1 cellular context compared by ENCODE assay signal in the genomic region with DNA sequence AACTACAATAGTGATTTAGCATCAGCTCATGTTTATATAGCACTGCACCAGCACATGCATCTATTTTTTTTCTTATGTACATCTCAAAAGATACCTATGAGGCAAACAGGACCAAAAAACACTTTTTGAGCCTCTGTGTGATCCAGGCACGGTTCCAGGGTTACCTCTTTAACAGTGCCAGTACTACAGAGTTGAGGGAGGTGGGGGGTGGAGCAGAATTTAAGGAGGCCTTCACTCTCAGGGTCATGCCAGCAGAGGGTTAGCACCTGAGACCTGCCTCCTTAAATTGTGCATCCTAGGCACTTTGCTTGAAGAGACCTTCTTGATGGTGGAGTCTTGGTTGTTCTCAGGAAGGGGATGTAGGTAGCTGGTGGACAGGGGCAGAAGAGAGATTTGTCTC.
TF ChIP-seq lines count a peak whose summit lies in the region.

No MANE protein-coding gene starts in this region.

TF ChIP-seq in IMR-90, 13 proteins besides CTCF, POLR2A, EP300 and RAD21:
- TF ChIP-seq, protein P1, sequence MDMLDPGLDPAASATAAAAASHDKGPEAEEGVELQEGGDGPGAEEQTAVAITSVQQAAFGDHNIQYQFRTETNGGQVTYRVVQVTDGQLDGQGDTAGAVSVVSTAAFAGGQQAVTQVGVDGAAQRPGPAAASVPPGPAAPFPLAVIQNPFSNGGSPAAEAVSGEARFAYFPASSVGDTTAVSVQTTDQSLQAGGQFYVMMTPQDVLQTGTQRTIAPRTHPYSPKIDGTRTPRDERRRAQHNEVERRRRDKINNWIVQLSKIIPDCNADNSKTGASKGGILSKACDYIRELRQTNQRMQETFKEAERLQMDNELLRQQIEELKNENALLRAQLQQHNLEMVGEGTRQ (IDR thresholded peaks at IDR 0.05; ENCODE audit: low read depth, low read length) = no peak
- no peak for TF ChIP-seq MXI1 (IDR thresholded peaks at IDR 0.05; ENCODE audit: borderline replicate concordance, low read depth, low read length)
- TF ChIP-seq MAZ (IDR thresholded peaks at IDR 0.05; ENCODE audit: borderline replicate concordance, low read depth, low read length) = no peak
- TF ChIP-seq CHD1 (IDR thresholded peaks at IDR 0.05; ENCODE audit: low read depth, low read length) = no peak
- TF ChIP-seq RCOR1 (IDR thresholded peaks at IDR 0.05; ENCODE audit: insufficient replicate concordance, low read length) = no peak
- TF ChIP-seq FOS (IDR thresholded peaks at IDR 0.05; ENCODE audit: low read depth, low read length) = no peak
- TF ChIP-seq BHLHE40 (IDR thresholded peaks at IDR 0.05; ENCODE audit: low read depth, low read length) = no peak
- TF ChIP-seq, protein P2, sequence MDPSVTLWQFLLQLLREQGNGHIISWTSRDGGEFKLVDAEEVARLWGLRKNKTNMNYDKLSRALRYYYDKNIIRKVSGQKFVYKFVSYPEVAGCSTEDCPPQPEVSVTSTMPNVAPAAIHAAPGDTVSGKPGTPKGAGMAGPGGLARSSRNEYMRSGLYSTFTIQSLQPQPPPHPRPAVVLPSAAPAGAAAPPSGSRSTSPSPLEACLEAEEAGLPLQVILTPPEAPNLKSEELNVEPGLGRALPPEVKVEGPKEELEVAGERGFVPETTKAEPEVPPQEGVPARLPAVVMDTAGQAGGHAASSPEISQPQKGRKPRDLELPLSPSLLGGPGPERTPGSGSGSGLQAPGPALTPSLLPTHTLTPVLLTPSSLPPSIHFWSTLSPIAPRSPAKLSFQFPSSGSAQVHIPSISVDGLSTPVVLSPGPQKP (IDR thresholded peaks at IDR 0.05; ENCODE audit: borderline replicate concordance, low read depth, low read length) = no peak
- TF ChIP-seq CEBPB (IDR thresholded peaks at IDR 0.05; ENCODE audit: low read depth, low read length) = no peak
- no peak for TF ChIP-seq RFX5 (IDR thresholded peaks at IDR 0.05; ENCODE audit: low read depth, low read length)
- TF ChIP-seq NFE2L2 (IDR thresholded peaks at IDR 0.05; ENCODE audit: low read depth, low read length) = no peak
- TF ChIP-seq MAFK (IDR thresholded peaks at IDR 0.05; ENCODE audit: low read depth, low read length) = no peak
- TF ChIP-seq SMC3 (IDR thresholded peaks at IDR 0.05; ENCODE audit: low read depth, low read length) = no peak
